In genomic region chr2:189178726-189179606, GRCh38 we compare ENCODE assay signal across 8 cellular contexts. TPM values are rescaled to one million over a fixed set of nuclear protein-coding genes. Genes with fewer than 3 reads are reported as not detected.
DNase-seq lines count a peak whose midpoint lies in the region; ATAC-seq and TF ChIP-seq lines count a peak whose summit lies in the region.

No MANE protein-coding gene starts in this region.

- DNase-seq in DMS114 treated with DMSO at 0.1 percent for 48 hours (lab: John Stamatoyannopoulos, UW; ENCODE audit: unreplicated experiment) = peak; percentile 87
- peak; percentile 17 for DNase-seq in left ventricle myocardium inferior
- DNase-seq in pulmonary artery endothelial cell (ENCODE audit: low read depth, low spot score) = peak; percentile 5
- no peak for DNase-seq in activated gamma-delta T cell treated with Interleukin-2 at 50 U/mL for 16 hours
- no peak for DNase-seq in DMS53 (lab: John Stamatoyannopoulos, UW)
- DNase-seq in inferior parietal cortex (ENCODE audit: extremely low spot score) = no peak

- TF ChIP-seq CTCF in WI38 (IDR thresholded peaks at IDR 0.05; ENCODE audit: low read depth, low read length) = no peak
- TF ChIP-seq CTCF in left ventricle myocardium inferior (IDR thresholded peaks at IDR 0.05; ENCODE audit: borderline replicate concordance) = no peak

- H3K27ac ChIP-seq in left ventricle myocardium inferior (replicated peaks) = peak overlapping the region; percentile 80

- no peaks in the 10 kb centered on the region for H3K27me3 ChIP-seq in left ventricle myocardium inferior (ENCODE audit: low read depth)

- peaks cover 10% of the 10 kb centered on the region for H3K4me1 ChIP-seq in left ventricle myocardium inferior

- H3K9me3 ChIP-seq in left ventricle myocardium inferior (replicated peaks) = peaks cover 5% of the 10 kb centered on the region

- H3K36me3 ChIP-seq in left ventricle myocardium inferior = no peaks in the 10 kb centered on the region

- no peak for ATAC-seq in HG03135 (IDR thresholded peaks at IDR 0.05; ENCODE audit: unreplicated experiment)

- H3K4me3 ChIP-seq in WI38 (ENCODE audit: low read depth, low read length) (peak overlapping the region; percentile 73), left ventricle myocardium inferior (peak overlapping the region; percentile 68)

- intact Hi-C loops in left ventricle myocardium inferior (cut with micrococcal nuclease) = no loop called here

RNA-seq across cellular contexts. Expression of gene COL5A2, which starts 0.6 kb away (rescaled TPM):
- total RNA-seq in left ventricle myocardium inferior = 9.3 TPM
- total RNA-seq in pulmonary artery endothelial cell = 188 and 239 TPM in 2 replicates

Comparison
In these comparisons a context has a peak if more than half of its experiments do, and no peak if none do; other contexts are left out.
1. DNase-seq: peak in DMS114 treated with DMSO at 0.1 percent for 48 hours (single experiment), left ventricle myocardium inferior (single experiment) and pulmonary artery endothelial cell (single experiment); none in activated gamma-delta T cell treated with Interleukin-2 at 50 U/mL for 16 hours (single experiment), DMS53 (single experiment) and inferior parietal cortex (single experiment).
2. RNA of gene COL5A2, which starts 0.6 kb away (total RNA-seq): 188 to 239 TPM in pulmonary artery endothelial cell; 9.3 TPM in left ventricle myocardium inferior (single experiment); every median in the first group is over 10 times any median in the second.